Comparison of ENCODE assay signal across 8 cellular contexts in genomic region chr17:35088911-35089845, GRCh38. TPM values are rescaled to one million over a fixed set of nuclear protein-coding genes. Genes with fewer than 3 reads are reported as not detected.
DNase-seq lines count a peak whose midpoint lies in the region; ATAC-seq lines count a peak whose summit lies in the region.

No MANE protein-coding gene starts in this region.

- DNase-seq in Caki2 (ENCODE audit: low read depth) (peak; percentile 89), HPDE6-E6E7 (ENCODE audit: extremely low spot score) (peak; percentile 66), NT2/D1 (ENCODE audit: low read depth, low spot score) (peak; percentile 46), activated T-cell treated with anti-CD3 and anti-CD28 coated beads for 1 hour (ENCODE audit: low read depth) (peak; percentile 88), epidermal melanocyte (ENCODE audit: insufficient read length, low spot score) (peak; percentile 54)
- peak; percentile 89 for DNase-seq in stimulated activated CD8-positive, alpha-beta memory T cell treated with anti-CD3 and anti-CD28 coated beads, Interleukin-4, amount 100 ng/mL, for 24 hours (ENCODE audit: low read depth)

- H3K27me3 ChIP-seq in NT2/D1 (ENCODE audit: insufficient read depth, insufficient read length), result no peaks in the 10 kb centered on the region
- H3K27me3 ChIP-seq in mononuclear cell (ENCODE audit: insufficient read depth, low read length), result no peaks in the 10 kb centered on the region

- in situ Hi-C loops in Caki2 (cut with HindIII; ENCODE audit: low pct_unique_long_range_greater_than_20kb, low sequenced_read_pairs), result no loop called here

- H3K4me1 ChIP-seq in NT2/D1 (ENCODE audit: insufficient read depth, insufficient read length), result peaks cover 3% of the 10 kb centered on the region
- H3K4me1 ChIP-seq in mononuclear cell (ENCODE audit: insufficient read depth, low read length), result peaks cover 31% of the 10 kb centered on the region

- peak; percentile 68 for ATAC-seq in GM19468 (IDR thresholded peaks at IDR 0.05; ENCODE audit: extremely low read depth, unreplicated experiment)

- H3K36me3 ChIP-seq in NT2/D1 (ENCODE audit: insufficient read depth, insufficient read length, low read length), result no peaks in the 10 kb centered on the region

- no peaks in the 10 kb centered on the region for H3K9me3 ChIP-seq in NT2/D1 (ENCODE audit: insufficient read depth, low read length)
- H3K9me3 ChIP-seq in mononuclear cell (ENCODE audit: low read depth, low read length), result no peaks in the 10 kb centered on the region

- peak overlapping the region; percentile 83 for H3K9ac ChIP-seq in NT2/D1 (ENCODE audit: insufficient read length, low read depth)

- H3K4me3 ChIP-seq in NT2/D1 (ENCODE audit: insufficient read length, low read depth), result peak overlapping the region; percentile 65
- peak overlapping the region; percentile 91 for H3K4me3 ChIP-seq in mononuclear cell (ENCODE audit: low read length)

RNA-seq across cellular contexts. Expression of gene RFFL, which starts 25.7 kb away (rescaled TPM):
- total RNA-seq in Caki2 (2014; rRNA removed; shearing (Covaris generic); ENCODE audit: low replicate concordance), result 75.3 and 76.0 TPM in 2 replicates
- total RNA-seq in mononuclear cell, result 45.0 TPM

RNA-seq across cellular contexts. Expression of gene RAD51D, which starts 30.5 kb away (rescaled TPM):
- 3.6 and 23.7 TPM in 2 replicates for total RNA-seq in Caki2 (2014; rRNA removed; shearing (Covaris generic); ENCODE audit: low replicate concordance)
- 2.5 TPM for total RNA-seq in mononuclear cell

RNA-seq across cellular contexts. Expression of gene FNDC8, which starts 32.2 kb away (rescaled TPM):
- total RNA-seq in Caki2 (2014; rRNA removed; shearing (Covaris generic); ENCODE audit: low replicate concordance), result not detected in 2 replicates
- total RNA-seq in mononuclear cell, result not detected

RNA-seq across cellular contexts. Expression of gene NLE1, which starts 52.9 kb away (rescaled TPM):
- total RNA-seq in Caki2 (2014; rRNA removed; shearing (Covaris generic); ENCODE audit: low replicate concordance), result 39.3 and 53.6 TPM in 2 replicates
- 8.3 TPM for total RNA-seq in mononuclear cell

RNA-seq across cellular contexts. Expression of gene UNC45B, which starts 58.4 kb away (rescaled TPM):
- total RNA-seq in Caki2 (2014; rRNA removed; shearing (Covaris generic); ENCODE audit: low replicate concordance), result not detected in 2 replicates
- 0.94 TPM for total RNA-seq in mononuclear cell

Comparison
In these comparisons a context has a peak if more than half of its experiments do, and no peak if none do; other contexts are left out.
1. Peak in every context shown above with its lines: DNase-seq, ATAC-seq and H3K4me3 ChIP-seq.